8 cellular contexts compared by ENCODE assay signal in the genomic region with DNA sequence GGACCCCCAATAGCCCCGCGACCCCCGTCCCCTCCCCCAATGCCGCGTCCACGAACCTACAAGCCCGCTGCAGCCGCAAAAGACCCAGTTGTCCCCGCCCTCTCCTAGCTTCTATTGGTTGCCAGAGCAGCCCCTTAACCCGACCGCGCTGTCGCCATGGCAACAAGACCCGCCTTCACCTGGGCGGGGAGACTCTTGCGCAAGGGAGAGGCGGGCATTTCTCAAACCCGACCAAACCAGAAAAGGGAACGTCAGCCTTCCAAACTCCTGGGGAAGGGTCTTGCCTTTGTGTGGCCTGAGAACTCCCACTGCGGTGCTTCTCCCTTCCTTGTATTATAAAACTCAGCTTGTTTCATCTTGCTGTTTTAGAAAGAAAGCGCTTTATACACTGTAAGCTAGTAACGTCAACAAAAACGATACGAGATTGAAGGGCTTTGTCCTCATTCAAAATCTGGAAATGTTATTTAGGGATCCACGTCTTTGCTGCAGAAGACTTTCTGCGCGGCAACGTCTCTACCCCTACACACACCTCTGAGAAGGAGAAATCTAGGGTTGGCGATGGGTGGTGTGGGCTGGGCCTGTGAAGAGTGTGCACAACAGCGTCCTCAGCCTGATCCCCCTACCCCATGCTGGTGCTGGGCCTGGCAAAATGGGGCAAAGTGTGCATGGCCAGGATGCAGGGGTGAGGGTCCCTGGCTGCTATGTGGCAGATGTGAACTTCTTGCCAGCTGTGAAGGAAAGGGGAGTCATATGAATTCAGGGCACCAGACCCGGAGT. TPM values are rescaled to one million over a fixed set of nuclear protein-coding genes. Genes with fewer than 3 reads are reported as not detected.
A peak's percentile ranks its signal among the peaks of the same experiment; 100 is the strongest.
DNase-seq lines count a peak whose midpoint lies in the region; ATAC-seq and TF ChIP-seq lines count a peak whose summit lies in the region.

TSS of gene TMEM9 (minus strand) at position 86 of the 777 bp plus-strand sequence. CDS start 551 bp downstream, outside the sequence.

- no peaks in the 10 kb centered on the region for H3K9me3 Mint-ChIP-seq in endodermal cell

- 24 to 43% methylated on average over 10 to 31 of the region's 31 CpGs for WGBS in endodermal cell (ENCODE audit: insufficient coverage in 1 of 2, insufficient read length in 1 of 2), 2 experiments

- H2AFZ ChIP-seq in OCI-LY1 (ENCODE audit: low read length) = peak within 1 kb of the TSS; percentile 99

- H3K4me3 Mint-ChIP-seq in endodermal cell = peak within 1 kb of the TSS; percentile 87

- DNase-seq in COLO829 (ENCODE audit: low spot score) (peak; percentile 100), HuH-7 (ENCODE audit: low spot score) (peak; percentile 90), endodermal cell (peak; percentile 99), mesenteric fat pad (ENCODE audit: low spot score) (peak; percentile 99)
- DNase-seq in activated CD8-positive, alpha-beta memory T cell treated with anti-CD3 and anti-CD28 coated beads, Interleukin-2, amount 50 U/mL, for 24 hours (ENCODE audit: extremely low read depth) = peak; percentile 94
- peak; percentile 99 for DNase-seq in stimulated activated CD8-positive, alpha-beta memory T cell treated with anti-CD3 and anti-CD28 coated beads, Interleukin-15, amount 100 ng/mL, for 1 hour (ENCODE audit: low read depth)

- H3K27me3 ChIP-seq in OCI-LY1 (ENCODE audit: insufficient read depth, low read length) (no peaks in the 10 kb centered on the region; the same call in 1 of the 2 replicates), endodermal cell (ENCODE audit: control insufficient read depth, insufficient read depth, low read length, poor library complexity, severe bottlenecking) (no peaks in the 10 kb centered on the region)

- H3K4me1 ChIP-seq in OCI-LY1 (ENCODE audit: insufficient read depth, low read length, severe bottlenecking) = peaks cover 18% of the 10 kb centered on the region
- H3K4me1 ChIP-seq in endodermal cell (ENCODE audit: control insufficient read depth, insufficient read depth, low read length) = peaks cover 4% of the 10 kb centered on the region

- no peaks in the 10 kb centered on the region for H3K9me2 ChIP-seq in OCI-LY1 (ENCODE audit: low read depth, low read length)

- H3F3A ChIP-seq in OCI-LY1 (ENCODE audit: insufficient read depth, low read length) = no peaks in the 10 kb centered on the region

- H3K27me3 Mint-ChIP-seq in endodermal cell (ENCODE audit: insufficient read depth) = peaks cover 2% of the 10 kb centered on the region

- H3K4me1 Mint-ChIP-seq in endodermal cell = peaks cover 41% of the 10 kb centered on the region

- no peak for TF ChIP-seq CTCF in OCI-LY1 (IDR thresholded peaks at IDR 0.05; ENCODE audit: low read length)
- no peak for TF ChIP-seq CTCF in endodermal cell (conservative IDR thresholded peaks at IDR 0.05)

- peaks cover 28% of the 10 kb centered on the region for H3K36me3 Mint-ChIP-seq in endodermal cell (ENCODE audit: low read depth)

- ATAC-seq in GM21526 (IDR thresholded peaks at IDR 0.05; ENCODE audit: low FRiP score, unreplicated experiment) = peak; percentile 97

- H3K27ac ChIP-seq in OCI-LY1 (ENCODE audit: low read depth, low read length, poor library complexity, severe bottlenecking) (no peak within 1 kb of the TSS), endodermal cell (ENCODE audit: low read depth, low read length) (peak within 1 kb of the TSS; percentile 88)

- H3K9ac ChIP-seq in OCI-LY1 (ENCODE audit: low read length) (peak within 1 kb of the TSS; percentile 80), endodermal cell (ENCODE audit: extremely low read depth, low read length, poor library complexity, severe bottlenecking) (peak within 1 kb of the TSS; percentile 83)

- H3K36me3 ChIP-seq in OCI-LY1 (ENCODE audit: insufficient read depth, low read length) (peaks cover 18% of the 10 kb centered on the region), endodermal cell (ENCODE audit: control insufficient read depth, insufficient read depth, low read length) (peaks cover 34% of the 10 kb centered on the region)

- peaks cover 8% of the 10 kb centered on the region; the same call in 1 of the 2 replicates for H3K9me3 ChIP-seq in OCI-LY1 (ENCODE audit: low read length)
- H3K9me3 ChIP-seq in endodermal cell (ENCODE audit: control insufficient read depth, low read length) = no peaks in the 10 kb centered on the region

- H3K27ac Mint-ChIP-seq in endodermal cell = peak within 1 kb of the TSS; percentile 94

- H3K4me3 ChIP-seq in OCI-LY1 (ENCODE audit: low read depth, low read length, poor library complexity, severe bottlenecking) = peak within 1 kb of the TSS; percentile 86
- H3K4me3 ChIP-seq in endodermal cell (ENCODE audit: low read length) = peak within 1 kb of the TSS; percentile 88

- peak within 1 kb of the TSS; percentile 95 for H3K4me2 ChIP-seq in OCI-LY1 (ENCODE audit: low read length)

- H4K20me1 ChIP-seq in OCI-LY1 (ENCODE audit: insufficient read depth, low read length) = no peaks in the 10 kb centered on the region

- no peaks in the 10 kb centered on the region for H3K79me2 ChIP-seq in OCI-LY1 (ENCODE audit: insufficient read depth, low read length)

RNA-seq across cellular contexts. Expression of gene TMEM9, which starts in this region (rescaled TPM):
- total RNA-seq in endodermal cell (100 to 1,000 TPM; 145 to 156 TPM), mesenteric fat pad (29.2 TPM)
- polyA plus RNA-seq in endodermal cell (2013, experiment 1 of 2) = 130 TPM
- 119 TPM for polyA plus RNA-seq in endodermal cell (2013, experiment 2 of 2)
